1 cellular context compared by ENCODE assay signal in genomic region chr15:97037080-97037479, GRCh38.
TF ChIP-seq lines count a peak whose summit lies in the region.

No MANE protein-coding gene starts in this region.

TF ChIP-seq in H1, 55 proteins besides CTCF, POLR2A, EP300 and RAD21:
- TF ChIP-seq RNF2 (IDR thresholded peaks at IDR 0.05; ENCODE audit: borderline replicate concordance, low read depth, low read length, missing control alignments, poor library complexity, severe bottlenecking) (no peak), CREB1 (IDR thresholded peaks at IDR 0.05) (no peak), ASH2L (IDR thresholded peaks at IDR 0.05; ENCODE audit: low read length) (no peak), CHD1 (IDR thresholded peaks at IDR 0.05; ENCODE audit: low read depth, low read length) (no peak), RFX5 (IDR thresholded peaks at IDR 0.05; ENCODE audit: borderline replicate concordance, low read depth, low read length) (no peak), SP2 (IDR thresholded peaks at IDR 0.05; ENCODE audit: low read length) (no peak)
